In the genomic region with DNA sequence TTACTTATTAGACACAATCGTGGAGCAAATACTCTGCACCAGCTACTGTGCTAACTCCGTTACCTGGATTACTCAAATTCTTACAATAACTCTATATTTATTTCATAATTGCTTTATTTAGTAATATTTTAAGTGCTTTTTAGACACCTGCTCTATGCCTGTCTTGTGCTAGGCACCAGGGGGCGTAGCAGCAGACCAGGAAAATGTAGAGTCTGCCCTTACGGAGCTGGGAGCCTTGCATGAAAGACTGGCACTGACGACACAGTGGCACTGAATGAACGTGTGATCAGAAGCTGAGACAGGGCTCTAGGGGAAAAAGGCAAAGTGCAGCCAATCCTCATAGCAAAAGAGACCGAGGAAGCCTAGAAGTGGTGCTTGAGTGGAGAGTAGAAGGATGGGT, we compare ENCODE assay signal across 8 cellular contexts.
DNase-seq lines count a peak whose midpoint lies in the region; ATAC-seq, FAIRE-seq and TF ChIP-seq lines count a peak whose summit lies in the region.

No MANE protein-coding gene starts in this region.

- no peak for TF ChIP-seq POLR2A in HepG2 (IDR thresholded peaks at IDR 0.05; ENCODE audit: insufficient read depth in 1 of 2, low read depth in 2 of 2, low read length in 2 of 2)

- H3K27ac ChIP-seq in mammary epithelial cell (ENCODE audit: insufficient read depth, low read depth, low read length), result no peak overlapping the region
- no peak overlapping the region for H3K27ac ChIP-seq in HepG2 (ENCODE audit: extremely low read length, insufficient read depth, low read length)

- DNase-seq in CD1c-positive myeloid dendritic cell (ENCODE audit: extremely low spot score), result peak; percentile 3
- DNase-seq in HuH-7 (ENCODE audit: low spot score), result peak; percentile 23
- no peak for DNase-seq in mammary epithelial cell
- DNase-seq in HepG2 (ENCODE audit: low spot score), result peak; percentile 10
- DNase-seq in SIG-M5 (lab: John Stamatoyannopoulos, UW), result no peak
- no peak for DNase-seq in activated T-cell treated with anti-CD3 and anti-CD28 coated beads for 4 hours

- dilution Hi-C loops in mammary epithelial cell (cut with HindIII; ENCODE audit: low sequenced_read_pairs), result no loop called here

- H3K9me3 ChIP-seq in mammary epithelial cell (replicated peaks; ENCODE audit: insufficient read depth, low read length), result no peaks in the 10 kb centered on the region
- no peaks in the 10 kb centered on the region for H3K9me3 ChIP-seq in HepG2 (ENCODE audit: low read length)

- TF ChIP-seq CTCF in mammary epithelial cell (conservative IDR thresholded peaks at IDR 0.05 in 1 of 2, IDR thresholded peaks at IDR 0.05 in 1 of 2; ENCODE audit: extremely low read depth in 1 of 2, insufficient read depth in 1 of 2, low read depth in 1 of 2, low read length in 2 of 2) (peak; percentile 47 to 56), HepG2 (CRISPR knock-in tag; IDR thresholded peaks at IDR 0.05) (peak; percentile 55)

- BruUV-seq in mammary epithelial cell (replicated peaks; lab: Mats Ljungman, UMichigan) (no TSS peak), HepG2 (replicated peaks; lab: Mats Ljungman, UMichigan) (no TSS peak)

- H4K20me1 ChIP-seq in mammary epithelial cell (ENCODE audit: insufficient read depth, low read length) (no peaks in the 10 kb centered on the region), HepG2 (ENCODE audit: insufficient read depth, low read length) (no peaks in the 10 kb centered on the region)

- H3K4me2 ChIP-seq in mammary epithelial cell (ENCODE audit: insufficient read depth, low read depth, low read length), result no peak overlapping the region
- H3K4me2 ChIP-seq in HepG2 (ENCODE audit: low read depth, low read length), result no peak overlapping the region

- TF ChIP-seq EP300 in HepG2 (IDR thresholded peaks at IDR 0.05; ENCODE audit: low read depth in 2 of 2, low read length in 2 of 2) (no peak), HepG2 (CRISPR knock-in tag; IDR thresholded peaks at IDR 0.05; ENCODE audit: borderline replicate concordance) (no peak)

- TF ChIP-seq RAD21 in HepG2 (CRISPR knock-in tag; IDR thresholded peaks at IDR 0.05), result 0 out of 2 replicates have a peak, but pooled peaks have one; percentile 16

- no peak for FAIRE-seq in HepG2 (lab: Jason Lieb, UNC)

- H3K27me3 ChIP-seq in mammary epithelial cell (ENCODE audit: insufficient read depth, low read length) (no peaks in the 10 kb centered on the region), HepG2 (ENCODE audit: control insufficient read depth in 1 of 2, insufficient read depth in 2 of 2, low read length in 2 of 2) (peaks cover 0 to 10% of the 10 kb centered on the region in 2 experiments; a peak in 2 of 5 replicates)

- in situ Hi-C loops in mammary epithelial cell (cut with MboI; ENCODE audit: low sequenced_read_pairs in 2 of 2) (no loop called here), HepG2 (cut with HindIII; ENCODE audit: extremely low pct_ligation_motif_present, low pct_unique_long_range_greater_than_20kb) (loop anchor here (5.0 kb wide), 1 partner anchor 104 kb away; no protein-coding TSS in a partner anchor)

- H3K4me1 ChIP-seq in mammary epithelial cell (ENCODE audit: insufficient read depth, low read length) (no peaks in the 10 kb centered on the region), HepG2 (ENCODE audit: insufficient read depth, low read length) (no peaks in the 10 kb centered on the region)

- H3K9ac ChIP-seq in mammary epithelial cell (ENCODE audit: insufficient read depth, low read length) (no peak overlapping the region), HepG2 (ENCODE audit: insufficient read depth, low read depth, low read length) (no peak overlapping the region)

- ATAC-seq in HepG2 (peak; percentile 83), GM18870 (IDR thresholded peaks at IDR 0.05; ENCODE audit: unreplicated experiment) (no peak), GM18502 (IDR thresholded peaks at IDR 0.05; ENCODE audit: poor library complexity, unreplicated experiment) (no peak)

- H3K4me3 ChIP-seq in mammary epithelial cell (replicated peaks in 1 of 3; ENCODE audit: insufficient read depth in 1 of 3, low read depth in 2 of 3, low read length in 3 of 3) (no peak overlapping the region), HepG2 (replicated peaks in 1 of 3; ENCODE audit: insufficient read depth in 1 of 3, low read depth in 2 of 3, low read length in 3 of 3) (no peak overlapping the region)

- intact Hi-C loops in mammary epithelial cell (cut with micrococcal nuclease), result loop anchor here (10.0 kb wide), 1 partner anchor 101 kb away; no protein-coding TSS in a partner anchor
- intact Hi-C loops in HepG2 (cut with micrococcal nuclease; ENCODE audit: unreplicated experiment), result loop anchor here (2.0 kb wide), 2 partner anchors 243 to 333 kb away; no protein-coding TSS in a partner anchor

- H3K79me2 ChIP-seq in mammary epithelial cell (ENCODE audit: insufficient read depth, low read length) (no peaks in the 10 kb centered on the region), HepG2 (ENCODE audit: insufficient read depth, low read length) (no peaks in the 10 kb centered on the region)

- CTCF ChIA-PET in mammary epithelial cell (lab: Charles Lee; ENCODE audit: low non-redundant PET), result no interaction called here
- CTCF ChIA-PET in HepG2 (lab: Yijun Ruan, JAX; ENCODE audit: low intra/inter-chr PET ratio, low total read pairs), result interaction anchor here (1.6 kb wide), 1 partner anchor 102 kb away, joined by 14 read pairs; no protein-coding TSS in a partner anchor

- WGBS in mammary epithelial cell (ENCODE audit: low coverage, missing lambda C conversion rate), result 63% methylated on average over 5 of the region's 7 CpGs
- 2% methylated on average over 7 of the region's 7 CpGs for WGBS in HepG2 (ENCODE audit: low lambda C conversion rate)

- POLR2A ChIA-PET in HepG2 (lab: Yijun Ruan, JAX), result no interaction called here

- H2AFZ ChIP-seq in mammary epithelial cell (ENCODE audit: low read depth, low read length), result no peak overlapping the region
- no peak overlapping the region for H2AFZ ChIP-seq in HepG2 (ENCODE audit: low read length)

- H3K36me3 ChIP-seq in mammary epithelial cell (ENCODE audit: insufficient read depth, low read length) (no peaks in the 10 kb centered on the region), HepG2 (replicated peaks in 1 of 2; ENCODE audit: control insufficient read depth in 1 of 2, insufficient read depth in 2 of 2, low read length in 2 of 2) (no peaks in the 10 kb centered on the region)

TF ChIP-seq in HepG2, 621 proteins besides CTCF, POLR2A, EP300 and RAD21:
- TF ChIP-seq XRCC5 (optimal IDR thresholded peaks at IDR 0.05; ENCODE audit: low read length), result peak; percentile 35
- TF ChIP-seq SMAD9 (CRISPR knock-in tag; IDR thresholded peaks at IDR 0.05), result no peak
- TF ChIP-seq, protein P1, sequence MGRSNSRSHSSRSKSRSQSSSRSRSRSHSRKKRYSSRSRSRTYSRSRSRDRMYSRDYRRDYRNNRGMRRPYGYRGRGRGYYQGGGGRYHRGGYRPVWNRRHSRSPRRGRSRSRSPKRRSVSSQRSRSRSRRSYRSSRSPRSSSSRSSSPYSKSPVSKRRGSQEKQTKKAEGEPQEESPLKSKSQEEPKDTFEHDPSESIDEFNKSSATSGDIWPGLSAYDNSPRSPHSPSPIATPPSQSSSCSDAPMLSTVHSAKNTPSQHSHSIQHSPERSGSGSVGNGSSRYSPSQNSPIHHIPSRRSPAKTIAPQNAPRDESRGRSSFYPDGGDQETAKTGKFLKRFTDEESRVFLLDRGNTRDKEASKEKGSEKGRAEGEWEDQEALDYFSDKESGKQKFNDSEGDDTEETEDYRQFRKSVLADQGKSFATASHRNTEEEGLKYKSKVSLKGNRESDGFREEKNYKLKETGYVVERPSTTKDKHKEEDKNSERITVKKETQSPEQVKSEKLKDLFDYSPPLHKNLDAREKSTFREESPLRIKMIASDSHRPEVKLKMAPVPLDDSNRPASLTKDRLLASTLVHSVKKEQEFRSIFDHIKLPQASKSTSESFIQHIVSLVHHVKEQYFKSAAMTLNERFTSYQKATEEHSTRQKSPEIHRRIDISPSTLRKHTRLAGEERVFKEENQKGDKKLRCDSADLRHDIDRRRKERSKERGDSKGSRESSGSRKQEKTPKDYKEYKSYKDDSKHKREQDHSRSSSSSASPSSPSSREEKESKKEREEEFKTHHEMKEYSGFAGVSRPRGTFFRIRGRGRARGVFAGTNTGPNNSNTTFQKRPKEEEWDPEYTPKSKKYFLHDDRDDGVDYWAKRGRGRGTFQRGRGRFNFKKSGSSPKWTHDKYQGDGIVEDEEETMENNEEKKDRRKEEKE (IDR thresholded peaks at IDR 0.05), result no peak
- TF ChIP-seq SMYD3 (CRISPR knock-in tag; IDR thresholded peaks at IDR 0.05), result no peak
- peak; percentile 76 for TF ChIP-seq SMC3 (IDR thresholded peaks at IDR 0.05; ENCODE audit: low read length)
- no peak for TF ChIP-seq ZNF121 (CRISPR knock-in tag; IDR thresholded peaks at IDR 0.05)
- no peak for TF ChIP-seq ZNF33B (CRISPR knock-in tag; IDR thresholded peaks at IDR 0.05)
- no peak for TF ChIP-seq MTF1 (CRISPR knock-in tag; IDR thresholded peaks at IDR 0.05)
- TF ChIP-seq MLLT10 (CRISPR knock-in tag; IDR thresholded peaks at IDR 0.05), result no peak
- TF ChIP-seq SSRP1 (CRISPR knock-in tag; IDR thresholded peaks at IDR 0.05), result no peak
- no peak for TF ChIP-seq MAFG (CRISPR knock-in tag; IDR thresholded peaks at IDR 0.05)
- TF ChIP-seq STAG1 (CRISPR knock-in tag; IDR thresholded peaks at IDR 0.05), result peak; percentile 38
- no peak for TF ChIP-seq RAD51 (IDR thresholded peaks at IDR 0.05; ENCODE audit: borderline replicate concordance)
- TF ChIP-seq, protein P2, sequence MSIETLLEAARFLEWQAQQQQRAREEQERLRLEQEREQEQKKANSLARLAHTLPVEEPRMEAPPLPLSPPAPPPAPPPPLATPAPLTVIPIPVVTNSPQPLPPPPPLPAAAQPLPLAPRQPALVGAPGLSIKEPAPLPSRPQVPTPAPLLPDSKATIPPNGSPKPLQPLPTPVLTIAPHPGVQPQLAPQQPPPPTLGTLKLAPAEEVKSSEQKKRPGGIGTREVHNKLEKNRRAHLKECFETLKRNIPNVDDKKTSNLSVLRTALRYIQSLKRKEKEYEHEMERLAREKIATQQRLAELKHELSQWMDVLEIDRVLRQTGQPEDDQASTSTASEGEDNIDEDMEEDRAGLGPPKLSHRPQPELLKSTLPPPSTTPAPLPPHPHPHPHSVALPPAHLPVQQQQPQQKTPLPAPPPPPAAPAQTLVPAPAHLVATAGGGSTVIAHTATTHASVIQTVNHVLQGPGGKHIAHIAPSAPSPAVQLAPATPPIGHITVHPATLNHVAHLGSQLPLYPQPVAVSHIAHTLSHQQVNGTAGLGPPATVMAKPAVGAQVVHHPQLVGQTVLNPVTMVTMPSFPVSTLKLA (IDR thresholded peaks at IDR 0.05), result no peak

Comparison
In these comparisons a context has a peak if more than half of its experiments do, and no peak if none do; other contexts are left out.
1. DNase-seq: peak in CD1c-positive myeloid dendritic cell (single experiment), HuH-7 (single experiment) and HepG2 (single experiment); none in mammary epithelial cell (single experiment), SIG-M5 (single experiment) and activated T-cell treated with anti-CD3 and anti-CD28 coated beads for 4 hours (single experiment).